In the genomic region with DNA sequence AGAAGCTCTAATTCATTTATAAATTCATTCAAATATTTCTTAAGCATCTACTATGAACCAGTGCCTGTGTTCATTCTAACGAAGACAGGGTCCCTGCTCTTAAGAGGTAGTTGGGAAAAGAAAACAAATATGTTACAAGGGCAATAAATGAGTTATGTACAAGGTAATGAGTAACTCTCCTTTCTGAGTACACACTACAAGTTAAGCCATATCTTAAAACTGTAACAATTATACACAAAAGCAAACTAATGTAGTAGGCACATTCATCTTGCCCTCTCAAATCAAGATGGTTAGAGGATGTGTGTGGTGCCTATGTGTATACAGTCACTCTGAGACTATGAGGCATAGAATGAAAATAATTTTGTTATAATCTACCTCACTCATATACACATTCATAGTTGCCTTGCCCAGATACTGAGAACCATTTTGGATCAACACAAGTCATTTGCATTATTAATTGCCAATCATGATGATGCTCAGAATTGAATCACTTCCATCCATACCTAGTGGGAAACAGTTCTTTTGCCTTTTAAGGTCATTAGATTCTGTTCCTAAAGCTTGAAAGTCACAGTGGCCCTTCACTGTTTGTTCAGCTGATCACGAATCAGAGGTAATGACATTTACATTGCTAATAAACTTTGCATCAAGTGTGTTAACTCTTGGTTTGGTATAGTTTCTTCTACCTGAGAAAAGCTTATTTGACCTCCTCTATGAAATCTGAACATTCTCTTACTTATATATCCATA, we compare ENCODE assay signal across 23 cellular contexts.
DNase-seq lines count a peak whose midpoint lies in the region; ATAC-seq, FAIRE-seq and TF ChIP-seq lines count a peak whose summit lies in the region.
"Had no signal": no experiment of that assay in that cellular context is flagged by ENCODE, and none has a peak within 500 bp of the region (broad histone marks: within the 10 kb centered on the region; RNA-seq: fewer than 3 reads in every experiment).

No MANE protein-coding gene starts in this region.

- no peak overlapping the region for H2AFZ ChIP-seq in H1 (ENCODE audit: low read length)
- H2AFZ ChIP-seq: GM23338 had no signal

- no peaks in the 10 kb centered on the region for H3K4me1 ChIP-seq in H1 (replicated peaks in 1 of 4; ENCODE audit: control insufficient read depth in 3 of 4, insufficient read depth in 4 of 4, low read length in 3 of 4)
- H3K4me1 ChIP-seq in right lobe of liver, result peaks cover 0 to 62% (median 18%) of the 10 kb centered on the region in 4 donors
- H3K4me1 ChIP-seq: BLaER1, SJSA1 had no signal

- H3K9me3 ChIP-seq in H1 (ENCODE audit: insufficient read depth in 2 of 2, low read depth in 1 of 2, low read length in 1 of 2) (no peaks in the 10 kb centered on the region), right lobe of liver (no peaks in the 10 kb centered on the region)
- H3K9me3 ChIP-seq: BLaER1, HAP-1, SJSA1 had no signal

- H2BK20ac ChIP-seq in H1 (ENCODE audit: low read length), result no peak overlapping the region

- TF ChIP-seq POLR2A in H1 (IDR thresholded peaks at IDR 0.05; ENCODE audit: control extremely low read depth in 1 of 2, low read depth in 2 of 2, low read length in 2 of 2) (no peak), right lobe of liver (IDR thresholded peaks at IDR 0.05) (no peak)

- H3K79me2 ChIP-seq in H1 (ENCODE audit: control insufficient read depth in 1 of 2, insufficient read depth in 2 of 2, low read length in 2 of 2), result no peaks in the 10 kb centered on the region

- H2BK120ac ChIP-seq in H1 (replicated peaks; ENCODE audit: low read depth, low read length), result no peak overlapping the region

- POLR2A ChIA-PET in H1 (lab: Charles Lee; ENCODE audit: partially characterized antibody), result no interaction called here

- H3K9me3 Mint-ChIP-seq in Calu3 (ENCODE audit: low read depth, unreplicated experiment), result no peaks in the 10 kb centered on the region
- H3K9me3 Mint-ChIP-seq in stimulated activated memory B cell treated with anti-CD40 and anti-IgM and Interleukin-4, amounts not matched to agents 10 μg/mL and 1 μg/mL and 100 μg/mL, for 72 hours, result peaks cover 3% of the 10 kb centered on the region
- H3K9me3 Mint-ChIP-seq: CD4-positive, alpha-beta T cell; GM23338 had no signal

- intact Hi-C loops in Calu3 (cut with micrococcal nuclease; ENCODE audit: unreplicated experiment), result loop anchor here (1.0 to 5.0 kb wide), 2 partner anchors 136 to 156 kb away; no protein-coding TSS in a partner anchor
- intact Hi-C loops in right lobe of liver (cut with DNase I), result no loop called here

- no peaks in the 10 kb centered on the region for H3K79me1 ChIP-seq in H1 (ENCODE audit: low read depth, low read length)

- H3K27ac Mint-ChIP-seq in Calu3 (ENCODE audit: unreplicated experiment), result peak overlapping the region; percentile 51
- H3K27ac Mint-ChIP-seq in stimulated activated memory B cell treated with anti-CD40 and anti-IgM and Interleukin-4, amounts not matched to agents 10 μg/mL and 1 μg/mL and 100 μg/mL, for 72 hours, result no peak overlapping the region
- H3K27ac Mint-ChIP-seq: CD4-positive, alpha-beta T cell; GM23338 had no signal

- H3K56ac ChIP-seq in H1 (replicated peaks; ENCODE audit: insufficient read length, low read depth, low read length), result no peak overlapping the region

- no peak overlapping the region for H3K9ac ChIP-seq in H1 (replicated peaks in 1 of 4; ENCODE audit: extremely low read depth in 1 of 4, low read depth in 3 of 4, low read length in 3 of 4)
- H3K9ac ChIP-seq: BLaER1 had no signal

- H4K20me1 ChIP-seq in H1 (replicated peaks in 1 of 2; ENCODE audit: control insufficient read depth in 1 of 2, insufficient read depth in 2 of 2, low read length in 2 of 2), result no peaks in the 10 kb centered on the region
- H4K20me1 ChIP-seq: BLaER1 had no signal

- no peak for TF ChIP-seq EP300 in H1 (IDR thresholded peaks at IDR 0.05; ENCODE audit: borderline replicate concordance in 1 of 2, low read depth in 2 of 2, low read length in 2 of 2)

- TF ChIP-seq CTCF in Calu3 (IDR thresholded peaks at IDR 0.05; ENCODE audit: unreplicated experiment) (no peak), H1 (IDR thresholded peaks at IDR 0.05; ENCODE audit: control extremely low read depth in 1 of 3, insufficient read depth in 1 of 3, low read depth in 1 of 3, low read length in 3 of 3) (no peak), right lobe of liver (IDR thresholded peaks at IDR 0.05) (no peak)

- no peak overlapping the region for H3K18ac ChIP-seq in H1 (ENCODE audit: extremely low read depth, low read length)

- DNase-seq in Calu3 (no peak), H1 (ENCODE audit: low read depth in 1 of 2, low spot score in 2 of 2) (no peak), right lobe of liver (no peak), nucleus accumbens (lab: John Stamatoyannopoulos, UW) (no peak), SKM-1 treated with dmso at 0.1 percent for 144 hours (lab: John Stamatoyannopoulos, UW; ENCODE audit: unreplicated experiment) (no peak)
- no peak for DNase-seq in activated naive CD4-positive, alpha-beta T cell treated with anti-CD3 and anti-CD28 coated beads, Interleukin-2, amount 50 U/mL, for 16 hours
- DNase-seq: CD4-positive, alpha-beta T cell; Kasumi-1; NCI-H1092 treated with DMSO at 0.1 percent for 48 hours; NCI-H1436 treated with DMSO at 0.1 percent for 48 hours; NCI-H187 treated with DMSO at 0.1 percent for 48 hours; NCI-H2171 treated with DMSO at 0.1 percent for 48 hours; NCI-H524; NCI-H748 treated with DMSO at 0.1 percent for 48 hours; Right ventricle myocardium superior had no signal

- H2BK5ac ChIP-seq in H1 (ENCODE audit: low read depth, low read length), result no peak overlapping the region

- WGBS in H1 (ENCODE audit: extremely low coverage in 1 of 2, insufficient coverage in 1 of 2, insufficient read length in 1 of 2, insufficient replicate concordance in 2 of 2, low coverage in 1 of 2, low lambda C conversion rate in 2 of 2, missing lambda C conversion rate in 1 of 2), 2 experiments, result 84% methylated on average over 2 of the region's 2 CpGs; no CpG with 5 or more reads in 1 of the 2 experiments
- WGBS in right lobe of liver (ENCODE audit: insufficient coverage, low coverage, low lambda C conversion rate, missing lambda C conversion rate), result 28% methylated on average over 2 of the region's 2 CpGs

- no TSS peak for BruUV-seq in Calu3 (replicated peaks; lab: Mats Ljungman, UMichigan)

- H3K23ac ChIP-seq in H1 (ENCODE audit: insufficient read length), result no peak overlapping the region

- CTCF ChIA-PET in Calu3 (lab: Charles Lee), result interaction anchor here (0.6 kb wide), 1 partner anchor 25 kb away, joined by 3 read pairs; no protein-coding TSS in a partner anchor
- CTCF ChIA-PET in H1 (lab: Charles Lee; ENCODE audit: partially characterized antibody), result interaction anchor here (0.6 to 1.0 kb wide), 2 partner anchors 50 to 502 kb away, joined by 3 to 7 read pairs; no protein-coding TSS in a partner anchor

- H3K14ac ChIP-seq in H1 (ENCODE audit: insufficient read length), result no peak overlapping the region

- no peak overlapping the region for H3K4me2 ChIP-seq in H1 (ENCODE audit: insufficient read depth in 1 of 2, low read depth in 2 of 2, low read length in 2 of 2)
- H3K4me2 ChIP-seq: BLaER1, GM23338 had no signal

- H3K23me2 ChIP-seq in H1 (ENCODE audit: low read depth, low read length), result no peaks in the 10 kb centered on the region

- FAIRE-seq in H1 (lab: Jason Lieb, UNC), result no peak
- FAIRE-seq: A204.1, G401.6 had no signal

- no peak overlapping the region for H4K8ac ChIP-seq in H1 (ENCODE audit: extremely low read depth, insufficient read depth, low read length)

- no peak overlapping the region for H2BK12ac ChIP-seq in H1 (ENCODE audit: low read depth, low read length)

- H3K36me3 Mint-ChIP-seq in Calu3 (ENCODE audit: insufficient read depth, unreplicated experiment), result no peaks in the 10 kb centered on the region
- H3K36me3 Mint-ChIP-seq in stimulated activated memory B cell treated with anti-CD40 and anti-IgM and Interleukin-4, amounts not matched to agents 10 μg/mL and 1 μg/mL and 100 μg/mL, for 72 hours, result no peaks in the 10 kb centered on the region

- H3K4me3 ChIP-seq in H1 (ENCODE audit: extremely low read depth in 1 of 4, insufficient read depth in 2 of 4, low read depth in 3 of 4, low read length in 4 of 4) (no peak overlapping the region), right lobe of liver (no peak overlapping the region)
- H3K4me3 ChIP-seq: BLaER1, GM23338, HAP-1, SJSA1 had no signal

- no peak overlapping the region for H2BK15ac ChIP-seq in H1 (ENCODE audit: low read length)

- no peak for ATAC-seq in right lobe of liver
- ATAC-seq in stimulated activated memory B cell treated with anti-CD40 and anti-IgM and Interleukin-4, amounts not matched to agents 10 μg/mL and 1 μg/mL and 100 μg/mL, for 72 hours, result peak; percentile 34
- ATAC-seq: GM23338 had no signal

- no peak overlapping the region for H4K91ac ChIP-seq in H1 (replicated peaks; ENCODE audit: insufficient read length, low read length)

- H4K5ac ChIP-seq in H1 (ENCODE audit: insufficient read length, low read depth, low read length), result no peak overlapping the region

- no peak overlapping the region for H3K4me3 Mint-ChIP-seq in Calu3 (ENCODE audit: low read depth, unreplicated experiment)
- no peak overlapping the region for H3K4me3 Mint-ChIP-seq in stimulated activated memory B cell treated with anti-CD40 and anti-IgM and Interleukin-4, amounts not matched to agents 10 μg/mL and 1 μg/mL and 100 μg/mL, for 72 hours
- H3K4me3 Mint-ChIP-seq: CD4-positive, alpha-beta T cell; GM23338 had no signal

- H3K4me1 Mint-ChIP-seq in Calu3 (ENCODE audit: low read depth, unreplicated experiment), result peaks cover 38% of the 10 kb centered on the region
- no peaks in the 10 kb centered on the region for H3K4me1 Mint-ChIP-seq in stimulated activated memory B cell treated with anti-CD40 and anti-IgM and Interleukin-4, amounts not matched to agents 10 μg/mL and 1 μg/mL and 100 μg/mL, for 72 hours
- H3K4me1 Mint-ChIP-seq: GM23338 had no signal

- no peak overlapping the region for H2AK5ac ChIP-seq in H1 (ENCODE audit: low read depth, low read length)

- TF ChIP-seq RAD21 in H1 (IDR thresholded peaks at IDR 0.05 in 1 of 2, conservative IDR thresholded peaks at IDR 0.05 in 1 of 2; ENCODE audit: low read depth in 2 of 2, low read length in 2 of 2), result no peak

- no peak overlapping the region for H3K27ac ChIP-seq in H1 (ENCODE audit: low read depth, low read length)
- H3K27ac ChIP-seq in right lobe of liver, result peak overlapping the region in 2 of 3 donors; percentile 49 to 87
- H3K27ac ChIP-seq: BLaER1, HL-60, SJSA1 had no signal

- no peak overlapping the region for H3K4ac ChIP-seq in H1 (replicated peaks; ENCODE audit: insufficient read length, low read depth, low read length)

- H3K27me3 ChIP-seq in H1 (replicated peaks in 1 of 4; ENCODE audit: control insufficient read depth in 3 of 4, extremely low read depth in 1 of 4, insufficient read depth in 3 of 4, low read length in 3 of 4) (no peaks in the 10 kb centered on the region), right lobe of liver (no peaks in the 10 kb centered on the region)
- H3K27me3 ChIP-seq: BLaER1, SJSA1 had no signal

- H3K36me3 ChIP-seq in H1 (ENCODE audit: control insufficient read depth in 2 of 4, insufficient read depth in 4 of 4, low read length in 3 of 4), result no peaks in the 10 kb centered on the region
- no peaks in the 10 kb centered on the region for H3K36me3 ChIP-seq in right lobe of liver
- H3K36me3 ChIP-seq: BLaER1, HAP-1, SJSA1 had no signal

- H3K27me3 Mint-ChIP-seq in Calu3 (ENCODE audit: unreplicated experiment), result no peaks in the 10 kb centered on the region
- H3K27me3 Mint-ChIP-seq in stimulated activated memory B cell treated with anti-CD40 and anti-IgM and Interleukin-4, amounts not matched to agents 10 μg/mL and 1 μg/mL and 100 μg/mL, for 72 hours, result no peaks in the 10 kb centered on the region
- H3K27me3 Mint-ChIP-seq: CD4-positive, alpha-beta T cell had no signal
